Comparison of ENCODE assay signal across 1 cellular context in the genomic region with DNA sequence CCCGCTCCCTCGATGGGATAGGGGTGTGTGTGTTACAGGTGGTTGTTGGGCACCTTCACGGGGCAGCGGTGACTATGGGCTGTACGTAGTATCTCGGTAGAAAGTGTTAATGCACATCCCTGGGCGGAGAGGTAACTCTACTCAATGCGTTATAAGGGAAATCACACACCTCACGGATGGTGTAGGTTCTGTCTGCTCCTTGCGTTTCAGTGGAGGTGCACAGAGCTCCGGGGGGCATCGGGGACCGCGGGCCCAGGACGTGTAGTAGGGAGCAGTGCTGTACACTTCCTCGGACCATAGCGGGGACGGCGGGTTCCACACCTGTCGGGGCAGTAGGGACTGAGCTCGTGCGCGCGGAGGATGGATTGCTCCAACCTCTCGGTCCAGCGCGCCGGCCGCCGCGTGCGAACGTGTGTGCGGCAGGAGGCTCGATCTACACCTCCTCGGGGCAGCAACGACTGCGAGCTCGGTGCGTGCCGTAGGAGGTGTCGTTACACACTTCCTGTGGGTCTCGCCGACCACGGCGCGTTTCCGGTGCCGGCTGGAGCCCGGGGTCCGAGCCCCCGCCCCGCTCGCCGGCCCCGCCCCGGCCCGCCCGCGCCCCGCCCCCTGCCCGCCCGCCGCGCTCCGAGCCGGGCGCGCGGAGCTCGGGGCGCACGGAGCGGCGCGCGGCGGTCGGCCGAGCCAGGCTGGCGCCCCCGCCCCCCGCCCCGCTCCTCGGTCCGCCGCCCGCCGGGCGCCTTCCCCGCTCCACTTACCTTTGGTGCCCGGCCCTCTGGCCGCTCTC.
TF ChIP-seq lines count a peak whose summit lies in the region.

A gene with protein sequence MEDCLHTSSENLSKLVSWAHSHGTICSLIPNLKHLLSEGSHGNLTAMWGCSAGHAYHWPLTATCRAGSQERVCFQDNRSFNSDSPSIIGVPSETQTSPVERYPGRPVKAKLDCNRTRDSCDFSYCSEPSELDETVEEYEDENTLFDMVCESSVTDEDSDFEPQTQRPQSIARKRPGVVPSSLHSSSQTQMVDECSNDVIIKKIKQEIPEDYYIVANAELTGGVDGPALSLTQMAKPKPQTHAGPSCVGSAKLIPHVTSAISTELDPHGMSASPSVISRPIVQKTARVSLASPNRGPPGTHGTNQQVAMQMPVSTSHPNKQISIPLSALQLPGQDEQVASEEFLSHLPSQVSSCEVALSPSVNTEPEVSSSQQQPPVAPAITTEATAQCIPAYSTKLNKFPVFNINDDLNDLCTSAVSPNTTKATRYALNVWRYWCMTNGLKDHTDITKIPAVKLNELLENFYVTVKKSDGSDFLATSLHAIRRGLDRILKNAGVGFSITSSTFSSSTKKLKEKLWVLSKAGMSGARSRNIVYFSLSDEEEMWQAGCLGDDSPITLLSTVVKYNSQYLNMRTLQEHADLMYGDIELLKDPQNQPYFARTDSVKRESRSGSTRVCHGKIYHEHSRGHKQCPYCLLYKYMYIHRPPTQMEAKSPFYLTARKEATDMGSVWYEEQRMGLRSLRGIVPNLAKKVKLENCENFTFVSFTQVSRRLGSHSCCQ (plus strand): TSS at position 607 of the 787 bp plus-strand sequence. CDS start 87,254 bp downstream, outside the sequence.

TF ChIP-seq in HepG2, 621 proteins besides CTCF, POLR2A, EP300 and RAD21 (continued from another document and continues in another):
- TF ChIP-seq SYNCRIP (IDR thresholded peaks at IDR 0.05; ENCODE audit: insufficient read depth, low read depth, low read length), result no peak
- no peak for TF ChIP-seq ZNF550 (CRISPR knock-in tag; IDR thresholded peaks at IDR 0.05; ENCODE audit: borderline replicate concordance)
- TF ChIP-seq KDM4B (CRISPR knock-in tag; IDR thresholded peaks at IDR 0.05), result peak; percentile 88
- no peak for TF ChIP-seq ZNF460 (CRISPR knock-in tag; IDR thresholded peaks at IDR 0.05; ENCODE audit: borderline replicate concordance)
- peak; percentile 27; the same call in 1 of the 2 replicates for TF ChIP-seq TGIF2 (CRISPR knock-in tag; IDR thresholded peaks at IDR 0.05)
- TF ChIP-seq GABPB1 (CRISPR knock-in tag; IDR thresholded peaks at IDR 0.05), result peak; percentile 94
- no peak for TF ChIP-seq MAFK (conservative IDR thresholded peaks at IDR 0.05 in 1 of 2, IDR thresholded peaks at IDR 0.05 in 1 of 2; ENCODE audit: low read length in 2 of 2)
- no peak for TF ChIP-seq U2AF2 (IDR thresholded peaks at IDR 0.05; ENCODE audit: low read depth, low read length)
- TF ChIP-seq, protein P1, sequence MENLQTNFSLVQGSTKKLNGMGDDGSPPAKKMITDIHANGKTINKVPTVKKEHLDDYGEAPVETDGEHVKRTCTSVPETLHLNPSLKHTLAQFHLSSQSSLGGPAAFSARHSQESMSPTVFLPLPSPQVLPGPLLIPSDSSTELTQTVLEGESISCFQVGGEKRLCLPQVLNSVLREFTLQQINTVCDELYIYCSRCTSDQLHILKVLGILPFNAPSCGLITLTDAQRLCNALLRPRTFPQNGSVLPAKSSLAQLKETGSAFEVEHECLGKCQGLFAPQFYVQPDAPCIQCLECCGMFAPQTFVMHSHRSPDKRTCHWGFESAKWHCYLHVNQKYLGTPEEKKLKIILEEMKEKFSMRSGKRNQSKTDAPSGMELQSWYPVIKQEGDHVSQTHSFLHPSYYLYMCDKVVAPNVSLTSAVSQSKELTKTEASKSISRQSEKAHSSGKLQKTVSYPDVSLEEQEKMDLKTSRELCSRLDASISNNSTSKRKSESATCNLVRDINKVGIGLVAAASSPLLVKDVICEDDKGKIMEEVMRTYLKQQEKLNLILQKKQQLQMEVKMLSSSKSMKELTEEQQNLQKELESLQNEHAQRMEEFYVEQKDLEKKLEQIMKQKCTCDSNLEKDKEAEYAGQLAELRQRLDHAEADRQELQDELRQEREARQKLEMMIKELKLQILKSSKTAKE (CRISPR knock-in tag; IDR thresholded peaks at IDR 0.05; ENCODE audit: borderline replicate concordance), result peak; percentile 53; the same call in 1 of the 2 replicates
- TF ChIP-seq ZNF737 (CRISPR knock-in tag; IDR thresholded peaks at IDR 0.05; ENCODE audit: borderline replicate concordance), result no peak
- TF ChIP-seq, protein P2, sequence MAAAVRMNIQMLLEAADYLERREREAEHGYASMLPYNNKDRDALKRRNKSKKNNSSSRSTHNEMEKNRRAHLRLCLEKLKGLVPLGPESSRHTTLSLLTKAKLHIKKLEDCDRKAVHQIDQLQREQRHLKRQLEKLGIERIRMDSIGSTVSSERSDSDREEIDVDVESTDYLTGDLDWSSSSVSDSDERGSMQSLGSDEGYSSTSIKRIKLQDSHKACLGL (CRISPR knock-in tag; IDR thresholded peaks at IDR 0.05), result peak; percentile 97
- peak; percentile 74; the same call in 1 of the 2 replicates for TF ChIP-seq SIN3A (IDR thresholded peaks at IDR 0.05; ENCODE audit: borderline replicate concordance, low read depth, low read length)
- TF ChIP-seq, protein P3, sequence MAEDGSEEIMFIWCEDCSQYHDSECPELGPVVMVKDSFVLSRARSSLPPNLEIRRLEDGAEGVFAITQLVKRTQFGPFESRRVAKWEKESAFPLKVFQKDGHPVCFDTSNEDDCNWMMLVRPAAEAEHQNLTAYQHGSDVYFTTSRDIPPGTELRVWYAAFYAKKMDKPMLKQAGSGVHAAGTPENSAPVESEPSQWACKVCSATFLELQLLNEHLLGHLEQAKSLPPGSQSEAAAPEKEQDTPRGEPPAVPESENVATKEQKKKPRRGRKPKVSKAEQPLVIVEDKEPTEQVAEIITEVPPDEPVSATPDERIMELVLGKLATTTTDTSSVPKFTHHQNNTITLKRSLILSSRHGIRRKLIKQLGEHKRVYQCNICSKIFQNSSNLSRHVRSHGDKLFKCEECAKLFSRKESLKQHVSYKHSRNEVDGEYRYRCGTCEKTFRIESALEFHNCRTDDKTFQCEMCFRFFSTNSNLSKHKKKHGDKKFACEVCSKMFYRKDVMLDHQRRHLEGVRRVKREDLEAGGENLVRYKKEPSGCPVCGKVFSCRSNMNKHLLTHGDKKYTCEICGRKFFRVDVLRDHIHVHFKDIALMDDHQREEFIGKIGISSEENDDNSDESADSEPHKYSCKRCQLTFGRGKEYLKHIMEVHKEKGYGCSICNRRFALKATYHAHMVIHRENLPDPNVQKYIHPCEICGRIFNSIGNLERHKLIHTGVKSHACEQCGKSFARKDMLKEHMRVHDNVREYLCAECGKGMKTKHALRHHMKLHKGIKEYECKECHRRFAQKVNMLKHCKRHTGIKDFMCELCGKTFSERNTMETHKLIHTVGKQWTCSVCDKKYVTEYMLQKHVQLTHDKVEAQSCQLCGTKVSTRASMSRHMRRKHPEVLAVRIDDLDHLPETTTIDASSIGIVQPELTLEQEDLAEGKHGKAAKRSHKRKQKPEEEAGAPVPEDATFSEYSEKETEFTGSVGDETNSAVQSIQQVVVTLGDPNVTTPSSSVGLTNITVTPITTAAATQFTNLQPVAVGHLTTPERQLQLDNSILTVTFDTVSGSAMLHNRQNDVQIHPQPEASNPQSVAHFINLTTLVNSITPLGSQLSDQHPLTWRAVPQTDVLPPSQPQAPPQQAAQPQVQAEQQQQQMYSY (CRISPR knock-in tag; IDR thresholded peaks at IDR 0.05), result no peak
- TF ChIP-seq ARNTL (CRISPR knock-in tag; IDR thresholded peaks at IDR 0.05), result 0 out of 2 replicates have a peak, but pooled peaks have one; percentile 30
- TF ChIP-seq, protein P4, sequence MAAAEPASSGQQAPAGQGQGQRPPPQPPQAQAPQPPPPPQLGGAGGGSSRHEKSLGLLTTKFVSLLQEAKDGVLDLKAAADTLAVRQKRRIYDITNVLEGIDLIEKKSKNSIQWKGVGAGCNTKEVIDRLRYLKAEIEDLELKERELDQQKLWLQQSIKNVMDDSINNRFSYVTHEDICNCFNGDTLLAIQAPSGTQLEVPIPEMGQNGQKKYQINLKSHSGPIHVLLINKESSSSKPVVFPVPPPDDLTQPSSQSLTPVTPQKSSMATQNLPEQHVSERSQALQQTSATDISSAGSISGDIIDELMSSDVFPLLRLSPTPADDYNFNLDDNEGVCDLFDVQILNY (CRISPR knock-in tag; conservative IDR thresholded peaks at IDR 0.05), result no peak
- TF ChIP-seq ZNF207 (IDR thresholded peaks at IDR 0.05; ENCODE audit: borderline replicate concordance), result no peak
- TF ChIP-seq, protein P5, sequence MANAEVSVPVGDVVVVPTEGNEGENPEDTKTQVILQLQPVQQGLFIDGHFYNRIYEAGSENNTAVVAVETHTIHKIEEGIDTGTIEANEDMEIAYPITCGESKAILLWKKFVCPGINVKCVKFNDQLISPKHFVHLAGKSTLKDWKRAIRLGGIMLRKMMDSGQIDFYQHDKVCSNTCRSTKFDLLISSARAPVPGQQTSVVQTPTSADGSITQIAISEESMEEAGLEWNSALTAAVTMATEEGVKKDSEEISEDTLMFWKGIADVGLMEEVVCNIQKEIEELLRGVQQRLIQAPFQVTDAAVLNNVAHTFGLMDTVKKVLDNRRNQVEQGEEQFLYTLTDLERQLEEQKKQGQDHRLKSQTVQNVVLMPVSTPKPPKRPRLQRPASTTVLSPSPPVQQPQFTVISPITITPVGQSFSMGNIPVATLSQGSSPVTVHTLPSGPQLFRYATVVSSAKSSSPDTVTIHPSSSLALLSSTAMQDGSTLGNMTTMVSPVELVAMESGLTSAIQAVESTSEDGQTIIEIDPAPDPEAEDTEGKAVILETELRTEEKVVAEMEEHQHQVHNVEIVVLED (CRISPR knock-in tag; IDR thresholded peaks at IDR 0.05; ENCODE audit: borderline replicate concordance), result peak; percentile 77; the same call in 1 of the 2 replicates
- 0 out of 2 replicates have a peak, but pooled peaks have one; percentile 70 for TF ChIP-seq ZNF619 (CRISPR knock-in tag; IDR thresholded peaks at IDR 0.05)
- TF ChIP-seq SP4 (CRISPR knock-in tag; IDR thresholded peaks at IDR 0.05), result peak; percentile 77; the same call in 1 of the 2 replicates
- TF ChIP-seq ZNF124 (CRISPR knock-in tag; IDR thresholded peaks at IDR 0.05), result peak; percentile 27; the same call in 1 of the 2 replicates
- TF ChIP-seq, protein P6, sequence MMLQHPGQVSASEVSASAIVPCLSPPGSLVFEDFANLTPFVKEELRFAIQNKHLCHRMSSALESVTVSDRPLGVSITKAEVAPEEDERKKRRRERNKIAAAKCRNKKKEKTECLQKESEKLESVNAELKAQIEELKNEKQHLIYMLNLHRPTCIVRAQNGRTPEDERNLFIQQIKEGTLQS (CRISPR knock-in tag; IDR thresholded peaks at IDR 0.05), result peak; percentile 57
- TF ChIP-seq, protein P7, sequence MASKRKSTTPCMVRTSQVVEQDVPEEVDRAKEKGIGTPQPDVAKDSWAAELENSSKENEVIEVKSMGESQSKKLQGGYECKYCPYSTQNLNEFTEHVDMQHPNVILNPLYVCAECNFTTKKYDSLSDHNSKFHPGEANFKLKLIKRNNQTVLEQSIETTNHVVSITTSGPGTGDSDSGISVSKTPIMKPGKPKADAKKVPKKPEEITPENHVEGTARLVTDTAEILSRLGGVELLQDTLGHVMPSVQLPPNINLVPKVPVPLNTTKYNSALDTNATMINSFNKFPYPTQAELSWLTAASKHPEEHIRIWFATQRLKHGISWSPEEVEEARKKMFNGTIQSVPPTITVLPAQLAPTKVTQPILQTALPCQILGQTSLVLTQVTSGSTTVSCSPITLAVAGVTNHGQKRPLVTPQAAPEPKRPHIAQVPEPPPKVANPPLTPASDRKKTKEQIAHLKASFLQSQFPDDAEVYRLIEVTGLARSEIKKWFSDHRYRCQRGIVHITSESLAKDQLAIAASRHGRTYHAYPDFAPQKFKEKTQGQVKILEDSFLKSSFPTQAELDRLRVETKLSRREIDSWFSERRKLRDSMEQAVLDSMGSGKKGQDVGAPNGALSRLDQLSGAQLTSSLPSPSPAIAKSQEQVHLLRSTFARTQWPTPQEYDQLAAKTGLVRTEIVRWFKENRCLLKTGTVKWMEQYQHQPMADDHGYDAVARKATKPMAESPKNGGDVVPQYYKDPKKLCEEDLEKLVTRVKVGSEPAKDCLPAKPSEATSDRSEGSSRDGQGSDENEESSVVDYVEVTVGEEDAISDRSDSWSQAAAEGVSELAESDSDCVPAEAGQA (IDR thresholded peaks at IDR 0.05; ENCODE audit: low read depth), result peak; percentile 63
- TF ChIP-seq, protein P7 (CRISPR knock-in tag; IDR thresholded peaks at IDR 0.05; ENCODE audit: borderline replicate concordance), result no peak
- TF ChIP-seq, protein P8, sequence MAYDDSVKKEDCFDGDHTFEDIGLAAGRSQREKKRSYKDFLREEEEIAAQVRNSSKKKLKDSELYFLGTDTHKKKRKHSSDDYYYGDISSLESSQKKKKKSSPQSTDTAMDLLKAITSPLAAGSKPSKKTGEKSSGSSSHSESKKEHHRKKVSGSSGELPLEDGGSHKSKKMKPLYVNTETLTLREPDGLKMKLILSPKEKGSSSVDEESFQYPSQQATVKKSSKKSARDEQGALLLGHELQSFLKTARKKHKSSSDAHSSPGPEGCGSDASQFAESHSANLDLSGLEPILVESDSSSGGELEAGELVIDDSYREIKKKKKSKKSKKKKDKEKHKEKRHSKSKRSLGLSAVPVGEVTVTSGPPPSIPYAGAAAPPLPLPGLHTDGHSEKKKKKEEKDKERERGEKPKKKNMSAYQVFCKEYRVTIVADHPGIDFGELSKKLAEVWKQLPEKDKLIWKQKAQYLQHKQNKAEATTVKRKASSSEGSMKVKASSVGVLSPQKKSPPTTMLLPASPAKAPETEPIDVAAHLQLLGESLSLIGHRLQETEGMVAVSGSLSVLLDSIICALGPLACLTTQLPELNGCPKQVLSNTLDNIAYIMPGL (CRISPR knock-in tag; IDR thresholded peaks at IDR 0.05; ENCODE audit: borderline replicate concordance in 1 of 2, low read depth in 1 of 2), result peak; percentile 73 to 83; a peak in 3 of 4 replicates
